ENCODE assay signal across 1 cellular context in the genomic region with DNA sequence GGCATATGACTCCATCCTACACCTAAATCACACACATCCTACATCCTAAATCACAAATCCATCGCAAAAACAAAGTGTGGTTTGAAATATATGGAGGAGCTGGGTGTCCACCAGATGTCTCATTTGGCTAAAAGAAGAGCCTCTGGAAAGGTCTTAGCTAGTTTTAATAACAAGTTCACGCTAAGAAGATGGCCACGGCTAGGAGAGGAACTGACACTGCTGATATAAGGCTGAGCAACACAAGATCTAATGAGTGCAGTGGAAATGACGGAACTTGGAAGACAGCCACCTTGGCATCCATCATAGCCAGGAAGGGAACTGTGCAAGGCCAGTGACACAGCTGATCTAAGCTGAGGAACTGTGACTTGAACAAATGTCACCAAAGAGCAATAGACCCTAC.
TF ChIP-seq lines count a peak whose summit lies in the region.

No MANE protein-coding gene starts in this region.

TF ChIP-seq in HCT116, 20 proteins besides CTCF, POLR2A, EP300 and RAD21 (continued from another document):
- no peak for TF ChIP-seq ZBTB33 (IDR thresholded peaks at IDR 0.05; ENCODE audit: extremely low read depth, insufficient replicate concordance, low read length)
- TF ChIP-seq, protein P1, sequence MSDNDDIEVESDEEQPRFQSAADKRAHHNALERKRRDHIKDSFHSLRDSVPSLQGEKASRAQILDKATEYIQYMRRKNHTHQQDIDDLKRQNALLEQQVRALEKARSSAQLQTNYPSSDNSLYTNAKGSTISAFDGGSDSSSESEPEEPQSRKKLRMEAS (IDR thresholded peaks at IDR 0.05), result no peak
- no peak for TF ChIP-seq ZFX (IDR thresholded peaks at IDR 0.05)
- no peak for TF ChIP-seq POLR2AphosphoS5 (IDR thresholded peaks at IDR 0.05; ENCODE audit: low read depth, low read length)
